8 cellular contexts compared by ENCODE assay signal in genomic region chr4:98143001-98143899, GRCh38.
DNase-seq lines count a peak whose midpoint lies in the region; ATAC-seq lines count a peak whose summit lies in the region.

Gene STPG2 (minus strand): TSS chr4:98143476.

- H3K27ac ChIP-seq in cingulate gyrus (ENCODE audit: low read depth, low read length): peak within 1 kb of the TSS; percentile 93

- peak; percentile 95 for DNase-seq in AG08396 (ENCODE audit: low spot score)
- DNase-seq in NCI-H345 treated with DMSO at 0.1 percent for 48 hours (lab: John Stamatoyannopoulos, UW; ENCODE audit: unreplicated experiment): peak; percentile 78
- DNase-seq in activated CD4-positive, alpha-beta T cell treated with anti-CD3 and anti-CD28 coated beads for 24 hours (ENCODE audit: low read depth in 2 of 2): peak; percentile 88 to 89
- peak; percentile 91 for DNase-seq in kidney glomerular epithelial cell (lab: John Stamatoyannopoulos, UW)
- DNase-seq in stimulated activated CD4-positive, alpha-beta T cell treated with anti-CD3 and anti-CD28 coated beads, Interleukin-15, amount 100 ng/mL, for 48 hours (ENCODE audit: low read depth in 2 of 2): peak; percentile 87 to 91

- ATAC-seq in GM18909 (IDR thresholded peaks at IDR 0.05; ENCODE audit: poor library complexity, unreplicated experiment): peak; percentile 97
- peak; percentile 98 for ATAC-seq in HG03175 (IDR thresholded peaks at IDR 0.05; ENCODE audit: unreplicated experiment)

Comparison
In these comparisons a context has a peak if more than half of its experiments do, and no peak if none do; other contexts are left out.
1. Peak in every context shown above with its lines: DNase-seq, ATAC-seq and H3K27ac ChIP-seq.